Comparison of ENCODE assay signal across 11 cellular contexts in genomic region chr2:181672255-181673008, GRCh38.
DNase-seq lines count a peak whose midpoint lies in the region; ATAC-seq and TF ChIP-seq lines count a peak whose summit lies in the region.
"Had no signal": no experiment of that assay in that cellular context is flagged by ENCODE, and none has a peak within 500 bp of the region (broad histone marks: within the 10 kb centered on the region; RNA-seq: fewer than 3 reads in every experiment).

No MANE protein-coding gene starts in this region.

- TF ChIP-seq POLR2A in GM18505 (IDR thresholded peaks at IDR 0.05; ENCODE audit: borderline replicate concordance, extremely low read depth, insufficient read depth, insufficient read length): no peak

- DNase-seq in NCI-H526 treated with DMSO at 0.1 percent for 48 hours (lab: John Stamatoyannopoulos, UW) (no peak), NCI-H2196 treated with DMSO at 0.1 percent for 48 hours (lab: John Stamatoyannopoulos, UW; ENCODE audit: unreplicated experiment) (no peak), NCI-H774 (lab: John Stamatoyannopoulos, UW) (no peak), epidermal melanocyte (ENCODE audit: insufficient read length, low spot score) (no peak)
- DNase-seq: body of pancreas; CD4-positive, alpha-beta T cell; T1000 had no signal

- ATAC-seq in GM18505 (IDR thresholded peaks at IDR 0.05; ENCODE audit: unreplicated experiment) (peak; percentile 85), GM19455 (IDR thresholded peaks at IDR 0.05; ENCODE audit: unreplicated experiment) (peak; percentile 79), HG02885 (IDR thresholded peaks at IDR 0.05; ENCODE audit: poor library complexity, unreplicated experiment) (peak; percentile 90), HG03565 (IDR thresholded peaks at IDR 0.05; ENCODE audit: unreplicated experiment) (peak; percentile 82)
- ATAC-seq: body of pancreas had no signal
